Comparison of ENCODE assay signal across 9 cellular contexts in genomic region chr1:117826551-117827078, GRCh38.
DNase-seq lines count a peak whose midpoint lies in the region; ATAC-seq lines count a peak whose summit lies in the region.
"Had no signal": no experiment of that assay in that cellular context is flagged by ENCODE, and none has a peak within 500 bp of the region (broad histone marks: within the 10 kb centered on the region; RNA-seq: fewer than 3 reads in every experiment).

No MANE protein-coding gene starts in this region.

- DNase-seq in EL (peak; percentile 95), RPMI7951 (ENCODE audit: low read depth) (peak; percentile 95), fibroblast of the conjunctiva (ENCODE audit: low read depth) (peak; percentile 72), renal cortical epithelial cell (ENCODE audit: low read depth) (peak; percentile 74), DMS153 treated with DMSO at 0.1 percent for 48 hours (lab: John Stamatoyannopoulos, UW; ENCODE audit: unreplicated experiment) (no peak)
- no peak for DNase-seq in activated CD4-positive, alpha-beta T cell treated with anti-CD3 and anti-CD28 coated beads, Interleukin-2, amount 10 ng/mL, durations not matched to agents 7 days and 5 days
- DNase-seq in stimulated activated CD4-positive, alpha-beta T cell treated with anti-CD3 and anti-CD28 coated beads, Interleukin-1b, Interleukin-23, amount 100 ng/mL, for 48 hours: no peak
- DNase-seq: NCI-H526 had no signal

- CTCF ChIA-PET in activated CD4-positive, alpha-beta T cell treated with anti-CD3 and anti-CD28 coated beads, Interleukin-2, amount 10 ng/mL, durations not matched to agents 7 days and 5 days (lab: Charles Lee): no interaction called here

- no peak overlapping the region for H3K27ac Mint-ChIP-seq in activated CD4-positive, alpha-beta T cell treated with anti-CD3 and anti-CD28 coated beads, Interleukin-2, amount 10 ng/mL, durations not matched to agents 7 days and 5 days

- POLR2A ChIA-PET in activated CD4-positive, alpha-beta T cell treated with anti-CD3 and anti-CD28 coated beads, Interleukin-2, amount 10 ng/mL, durations not matched to agents 7 days and 5 days (lab: Charles Lee): no interaction called here

- no peaks in the 10 kb centered on the region for H3K4me1 Mint-ChIP-seq in activated CD4-positive, alpha-beta T cell treated with anti-CD3 and anti-CD28 coated beads, Interleukin-2, amount 10 ng/mL, durations not matched to agents 7 days and 5 days

- no peak overlapping the region for H3K4me3 Mint-ChIP-seq in activated CD4-positive, alpha-beta T cell treated with anti-CD3 and anti-CD28 coated beads, Interleukin-2, amount 10 ng/mL, durations not matched to agents 7 days and 5 days

- peaks cover 2% of the 10 kb centered on the region for H3K36me3 Mint-ChIP-seq in activated CD4-positive, alpha-beta T cell treated with anti-CD3 and anti-CD28 coated beads, Interleukin-2, amount 10 ng/mL, durations not matched to agents 7 days and 5 days (ENCODE audit: low read depth)

- H3K9me3 Mint-ChIP-seq in activated CD4-positive, alpha-beta T cell treated with anti-CD3 and anti-CD28 coated beads, Interleukin-2, amount 10 ng/mL, durations not matched to agents 7 days and 5 days: peaks cover 3% of the 10 kb centered on the region

- peaks cover 3% of the 10 kb centered on the region for H3K27me3 Mint-ChIP-seq in activated CD4-positive, alpha-beta T cell treated with anti-CD3 and anti-CD28 coated beads, Interleukin-2, amount 10 ng/mL, durations not matched to agents 7 days and 5 days

- no peak for ATAC-seq in HG03442 (IDR thresholded peaks at IDR 0.05; ENCODE audit: unreplicated experiment)

Comparison
In these comparisons a context has a peak if more than half of its experiments do, and no peak if none do; other contexts are left out.
1. DNase-seq: peak in EL (single experiment), RPMI7951 (single experiment), fibroblast of the conjunctiva (single experiment) and renal cortical epithelial cell (single experiment); none in DMS153 treated with DMSO at 0.1 percent for 48 hours (single experiment), activated CD4-positive, alpha-beta T cell treated with anti-CD3 and anti-CD28 coated beads, Interleukin-2, amount 10 ng/mL, durations not matched to agents 7 days and 5 days (single experiment) and stimulated activated CD4-positive, alpha-beta T cell treated with anti-CD3 and anti-CD28 coated beads, Interleukin-1b, Interleukin-23, amount 100 ng/mL, for 48 hours (single experiment).